ENCODE assay signal across 19 cellular contexts in the genomic region with DNA sequence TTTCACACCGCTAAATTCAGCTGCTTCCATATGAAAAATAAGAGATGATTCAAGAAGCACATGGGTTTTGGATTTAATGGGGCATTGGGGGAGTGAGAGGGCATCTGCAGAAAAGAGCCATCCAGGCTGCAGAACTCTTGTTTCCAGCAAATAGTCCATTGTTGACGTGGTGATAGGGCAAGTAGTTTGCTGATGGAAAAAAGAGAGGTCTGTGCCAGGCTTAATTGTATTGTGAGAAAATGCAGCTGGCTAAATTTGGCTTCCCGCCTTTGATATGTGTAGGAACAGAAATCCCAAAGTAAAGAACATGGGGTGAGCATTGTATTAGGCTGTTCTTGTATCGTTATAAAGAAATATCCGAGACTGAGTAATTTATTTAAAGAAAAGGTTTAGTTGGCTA.
DNase-seq lines count a peak whose midpoint lies in the region; ATAC-seq and TF ChIP-seq lines count a peak whose summit lies in the region.
"Had no signal": no experiment of that assay in that cellular context is flagged by ENCODE, and none has a peak within 500 bp of the region (broad histone marks: within the 10 kb centered on the region; RNA-seq: fewer than 3 reads in every experiment).

No MANE protein-coding gene starts in this region.

- BruUV-seq in mammary epithelial cell (replicated peaks; lab: Mats Ljungman, UMichigan), result no TSS peak

- no peak overlapping the region for H3K4me3 Mint-ChIP-seq in activated T-helper 1 cell treated with anti-CD3 and anti-CD28 coated beads, Interleukin-12 subunit alpha, Interleukin-12 subunit beta, Interleukin-2, Interleukin-4 antibody, amounts not matched to agents 30 ng/mL and 10 ng/mL and 1 ng/mL, durations not matched to agents 14 hours and 24 hours and 36 hours
- no peak overlapping the region for H3K4me3 Mint-ChIP-seq in stimulated activated naive B cell treated with anti-CD40 and anti-IgM and Interleukin-4, amounts not matched to agents 10 μg/mL and 1 μg/mL and 100 μg/mL, for 72 hours
- H3K4me3 Mint-ChIP-seq: CD8-positive, alpha-beta memory T cell; IgD-negative memory B cell had no signal

- H3K27me3 ChIP-seq in mammary epithelial cell (ENCODE audit: insufficient read depth, low read length), result no peaks in the 10 kb centered on the region
- H3K27me3 ChIP-seq: MG63 had no signal

- peaks cover 4% of the 10 kb centered on the region for H3K4me1 ChIP-seq in mammary epithelial cell (ENCODE audit: insufficient read depth, low read length)

- H3K9me3 ChIP-seq in mammary epithelial cell (replicated peaks; ENCODE audit: insufficient read depth, low read length), result no peaks in the 10 kb centered on the region
- H3K9me3 ChIP-seq: MG63 had no signal

- no peak overlapping the region for H3K4me2 ChIP-seq in mammary epithelial cell (ENCODE audit: insufficient read depth, low read depth, low read length)

- H3K27me3 Mint-ChIP-seq in activated T-helper 1 cell treated with anti-CD3 and anti-CD28 coated beads, Interleukin-12 subunit alpha, Interleukin-12 subunit beta, Interleukin-2, Interleukin-4 antibody, amounts not matched to agents 30 ng/mL and 10 ng/mL and 1 ng/mL, durations not matched to agents 14 hours and 24 hours and 36 hours (ENCODE audit: insufficient read depth), result peaks cover 4% of the 10 kb centered on the region
- no peaks in the 10 kb centered on the region for H3K27me3 Mint-ChIP-seq in stimulated activated naive B cell treated with anti-CD40 and anti-IgM and Interleukin-4, amounts not matched to agents 10 μg/mL and 1 μg/mL and 100 μg/mL, for 72 hours
- H3K27me3 Mint-ChIP-seq: CD8-positive, alpha-beta memory T cell; IgD-negative memory B cell had no signal

- CTCF ChIA-PET in mammary epithelial cell (lab: Charles Lee; ENCODE audit: low non-redundant PET), result no interaction called here

- H3K27ac Mint-ChIP-seq in activated T-helper 1 cell treated with anti-CD3 and anti-CD28 coated beads, Interleukin-12 subunit alpha, Interleukin-12 subunit beta, Interleukin-2, Interleukin-4 antibody, amounts not matched to agents 30 ng/mL and 10 ng/mL and 1 ng/mL, durations not matched to agents 14 hours and 24 hours and 36 hours, result peak overlapping the region; percentile 0
- H3K27ac Mint-ChIP-seq in stimulated activated naive B cell treated with anti-CD40 and anti-IgM and Interleukin-4, amounts not matched to agents 10 μg/mL and 1 μg/mL and 100 μg/mL, for 72 hours, result peak overlapping the region; percentile 38
- H3K27ac Mint-ChIP-seq: CD8-positive, alpha-beta memory T cell had no signal

- H2AFZ ChIP-seq in mammary epithelial cell (ENCODE audit: low read depth, low read length), result no peak overlapping the region

- H3K36me3 ChIP-seq in mammary epithelial cell (ENCODE audit: insufficient read depth, low read length), result no peaks in the 10 kb centered on the region
- H3K36me3 ChIP-seq: MG63 had no signal

- WGBS in mammary epithelial cell (ENCODE audit: low coverage, missing lambda C conversion rate), result 94% methylated on average over 5 of the region's 5 CpGs

- intact Hi-C loops in activated T-helper 1 cell treated with anti-CD3 and anti-CD28 coated beads, Interleukin-12 subunit alpha, Interleukin-12 subunit beta, Interleukin-2, Interleukin-4 antibody, amounts not matched to agents 30 ng/mL and 10 ng/mL and 1 ng/mL, durations not matched to agents 14 hours and 24 hours and 36 hours (cut with micrococcal nuclease), result no loop called here
- intact Hi-C loops in mammary epithelial cell (cut with micrococcal nuclease), result no loop called here

- in situ Hi-C loops in mammary epithelial cell (cut with MboI; ENCODE audit: low sequenced_read_pairs in 2 of 2), result loop anchor here in 1 of 2 donors (10.0 to 25.0 kb wide), 3 partner anchors 195 to 743 kb away; a partner anchor contains a TSS

- H4K20me1 ChIP-seq in mammary epithelial cell (ENCODE audit: insufficient read depth, low read length), result no peaks in the 10 kb centered on the region

- H3K9me3 Mint-ChIP-seq in activated T-helper 1 cell treated with anti-CD3 and anti-CD28 coated beads, Interleukin-12 subunit alpha, Interleukin-12 subunit beta, Interleukin-2, Interleukin-4 antibody, amounts not matched to agents 30 ng/mL and 10 ng/mL and 1 ng/mL, durations not matched to agents 14 hours and 24 hours and 36 hours, result no peaks in the 10 kb centered on the region
- H3K9me3 Mint-ChIP-seq in stimulated activated naive B cell treated with anti-CD40 and anti-IgM and Interleukin-4, amounts not matched to agents 10 μg/mL and 1 μg/mL and 100 μg/mL, for 72 hours, result peaks cover 0 to 5% of the 10 kb centered on the region in 2 donors
- H3K9me3 Mint-ChIP-seq: CD8-positive, alpha-beta memory T cell; IgD-negative memory B cell had no signal

- H3K79me2 ChIP-seq in mammary epithelial cell (ENCODE audit: insufficient read depth, low read length), result no peaks in the 10 kb centered on the region

- no peak overlapping the region for H3K9ac ChIP-seq in mammary epithelial cell (ENCODE audit: insufficient read depth, low read length)

- dilution Hi-C loops in mammary epithelial cell (cut with HindIII; ENCODE audit: low sequenced_read_pairs), result no loop called here

- no peak overlapping the region for H3K27ac ChIP-seq in mammary epithelial cell (ENCODE audit: insufficient read depth, low read depth, low read length)
- H3K27ac ChIP-seq: SK-N-MC had no signal

- peak; percentile 37 for DNase-seq in Ammon's horn (ENCODE audit: low spot score)
- DNase-seq in activated T-helper 1 cell treated with anti-CD3 and anti-CD28 coated beads, Interleukin-12 subunit alpha, Interleukin-12 subunit beta, Interleukin-2, Interleukin-4 antibody, amounts not matched to agents 30 ng/mL and 10 ng/mL and 1 ng/mL, durations not matched to agents 14 hours and 24 hours and 36 hours (ENCODE audit: low spot score), result no peak
- peak; percentile 41 for DNase-seq in medulla oblongata (ENCODE audit: extremely low spot score)
- DNase-seq in stimulated activated naive B cell treated with anti-CD40 and anti-IgM and Interleukin-4, amounts not matched to agents 10 μg/mL and 1 μg/mL and 100 μg/mL, for 72 hours, result no peak
- no peak for DNase-seq in mammary epithelial cell
- DNase-seq in iPS-NIHi11 (ENCODE audit: low spot score), result no peak
- no peak for DNase-seq in stimulated activated CD4-positive, alpha-beta T cell treated with anti-CD3 and anti-CD28 coated beads, Interleukin-1b, Interleukin-23, amount 100 ng/mL, for 48 hours
- DNase-seq: C1 segment of cervical spinal cord; CD8-positive, alpha-beta memory T cell; DMS79; Kasumi-1; MG63; NCI-H1105 treated with DMSO at 0.1 percent for 48 hours; NCI-H1694; NCI-H345; NCI-H524 treated with DMSO at 0.1 percent for 48 hours; SHP77 had no signal

- no peak for TF ChIP-seq CTCF in mammary epithelial cell (conservative IDR thresholded peaks at IDR 0.05 in 1 of 2, IDR thresholded peaks at IDR 0.05 in 1 of 2; ENCODE audit: extremely low read depth in 1 of 2, insufficient read depth in 1 of 2, low read depth in 1 of 2, low read length in 2 of 2)

- H3K36me3 Mint-ChIP-seq in activated T-helper 1 cell treated with anti-CD3 and anti-CD28 coated beads, Interleukin-12 subunit alpha, Interleukin-12 subunit beta, Interleukin-2, Interleukin-4 antibody, amounts not matched to agents 30 ng/mL and 10 ng/mL and 1 ng/mL, durations not matched to agents 14 hours and 24 hours and 36 hours (ENCODE audit: low read depth), result peaks cover 20% of the 10 kb centered on the region
- peaks cover 61 to 77% of the 10 kb centered on the region in 2 donors for H3K36me3 Mint-ChIP-seq in stimulated activated naive B cell treated with anti-CD40 and anti-IgM and Interleukin-4, amounts not matched to agents 10 μg/mL and 1 μg/mL and 100 μg/mL, for 72 hours
- H3K36me3 Mint-ChIP-seq: CD8-positive, alpha-beta memory T cell had no signal

- no peak overlapping the region for H3K4me3 ChIP-seq in mammary epithelial cell (replicated peaks in 1 of 3; ENCODE audit: insufficient read depth in 1 of 3, low read depth in 2 of 3, low read length in 3 of 3)
- H3K4me3 ChIP-seq: MG63, SK-N-MC had no signal

- ATAC-seq in stimulated activated naive B cell treated with anti-CD40 and anti-IgM and Interleukin-4, amounts not matched to agents 10 μg/mL and 1 μg/mL and 100 μg/mL, for 72 hours (replicated peaks), result no peak

- peaks cover 14% of the 10 kb centered on the region for H3K4me1 Mint-ChIP-seq in activated T-helper 1 cell treated with anti-CD3 and anti-CD28 coated beads, Interleukin-12 subunit alpha, Interleukin-12 subunit beta, Interleukin-2, Interleukin-4 antibody, amounts not matched to agents 30 ng/mL and 10 ng/mL and 1 ng/mL, durations not matched to agents 14 hours and 24 hours and 36 hours (ENCODE audit: low read depth)
- peaks cover 37 to 72% of the 10 kb centered on the region in 2 donors for H3K4me1 Mint-ChIP-seq in stimulated activated naive B cell treated with anti-CD40 and anti-IgM and Interleukin-4, amounts not matched to agents 10 μg/mL and 1 μg/mL and 100 μg/mL, for 72 hours
- H3K4me1 Mint-ChIP-seq: CD8-positive, alpha-beta memory T cell had no signal

Comparison
In these comparisons a context has a peak if more than half of its experiments do, and no peak if none do; other contexts are left out.
1. DNase-seq: peak in Ammon's horn (single experiment) and medulla oblongata (single experiment); none in activated T-helper 1 cell treated with anti-CD3 and anti-CD28 coated beads, Interleukin-12 subunit alpha, Interleukin-12 subunit beta, Interleukin-2, Interleukin-4 antibody, amounts not matched to agents 30 ng/mL and 10 ng/mL and 1 ng/mL, durations not matched to agents 14 hours and 24 hours and 36 hours (single experiment), stimulated activated naive B cell treated with anti-CD40 and anti-IgM and Interleukin-4, amounts not matched to agents 10 μg/mL and 1 μg/mL and 100 μg/mL, for 72 hours (single experiment), mammary epithelial cell (single experiment), iPS-NIHi11 (single experiment) and stimulated activated CD4-positive, alpha-beta T cell treated with anti-CD3 and anti-CD28 coated beads, Interleukin-1b, Interleukin-23, amount 100 ng/mL, for 48 hours (single experiment).